21 cellular contexts compared by ENCODE assay signal in genomic region chr2:120890566-120891360, GRCh38.
"Had no signal": no experiment of that assay in that cellular context is flagged by ENCODE, and none has a peak within 500 bp of the region (broad histone marks: within the 10 kb centered on the region; RNA-seq: fewer than 3 reads in every experiment).

No MANE protein-coding gene starts in this region.

- H3K27me3 ChIP-seq: ascending aorta, brain microvascular endothelial cell, cardiac muscle cell had no signal

- H3K4me1 Mint-ChIP-seq: activated CD8-positive, alpha-beta memory T cell treated with anti-CD3 and anti-CD28 coated beads, Interleukin-2, amount 10 ng/mL, durations not matched to agents 7 days and 5 days; activated naive CD4-positive, alpha-beta T cell treated with anti-CD3 and anti-CD28 coated beads, Interleukin-2, amount 50 U/mL, for 24 hours had no signal

- H3K9ac ChIP-seq: KMS-11 had no signal

- H3K4me3 ChIP-seq: ascending aorta, cardiac muscle cell, SK-N-MC had no signal

- ATAC-seq: activated CD8-positive, alpha-beta memory T cell treated with anti-CD3 and anti-CD28 coated beads, Interleukin-2, amount 10 ng/mL, durations not matched to agents 7 days and 5 days had no signal

- H3K27me3 Mint-ChIP-seq: activated CD8-positive, alpha-beta memory T cell treated with anti-CD3 and anti-CD28 coated beads, Interleukin-2, amount 10 ng/mL, durations not matched to agents 7 days and 5 days; activated naive CD4-positive, alpha-beta T cell treated with anti-CD3 and anti-CD28 coated beads, Interleukin-2, amount 50 U/mL, for 24 hours; activated T-cell treated with anti-CD3 and anti-CD28 coated beads, Interleukin-2, amount 50 U/mL, for 24 hours had no signal

- H3K27ac Mint-ChIP-seq: activated CD8-positive, alpha-beta memory T cell treated with anti-CD3 and anti-CD28 coated beads, Interleukin-2, amount 10 ng/mL, durations not matched to agents 7 days and 5 days; activated naive CD4-positive, alpha-beta T cell treated with anti-CD3 and anti-CD28 coated beads, Interleukin-2, amount 50 U/mL, for 24 hours; activated T-cell treated with anti-CD3 and anti-CD28 coated beads, Interleukin-2, amount 50 U/mL, for 24 hours; activated T-helper 1 cell treated with anti-CD3 and anti-CD28 coated beads, Interleukin-12 subunit alpha, Interleukin-12 subunit beta, Interleukin-2, Interleukin-4 antibody, amounts not matched to agents 30 ng/mL and 10 ng/mL and 1 ng/mL, durations not matched to agents 14 hours and 24 hours and 36 hours had no signal

- H3K4me3 Mint-ChIP-seq: activated CD8-positive, alpha-beta memory T cell treated with anti-CD3 and anti-CD28 coated beads, Interleukin-2, amount 10 ng/mL, durations not matched to agents 7 days and 5 days; activated naive CD4-positive, alpha-beta T cell treated with anti-CD3 and anti-CD28 coated beads, Interleukin-2, amount 50 U/mL, for 24 hours; activated T-cell treated with anti-CD3 and anti-CD28 coated beads, Interleukin-2, amount 50 U/mL, for 24 hours; activated T-helper 1 cell treated with anti-CD3 and anti-CD28 coated beads, Interleukin-12 subunit alpha, Interleukin-12 subunit beta, Interleukin-2, Interleukin-4 antibody, amounts not matched to agents 30 ng/mL and 10 ng/mL and 1 ng/mL, durations not matched to agents 14 hours and 24 hours and 36 hours had no signal

- H3K9me3 ChIP-seq: ascending aorta had no signal

- DNase-seq: activated CD4-positive, alpha-beta T cell treated with anti-CD3 and anti-CD28 coated beads for 48 hours; activated CD4-positive, alpha-beta T cell treated with anti-CD3 and anti-CD28 coated beads, Interleukin-2, amount 50 U/mL, for 48 hours; activated CD4-positive, CD25-positive, alpha-beta regulatory T cell treated with anti-CD3 and anti-CD28 coated beads, Interleukin-2, amount 50 U/mL, for 72 hours; activated CD8-positive, alpha-beta memory T cell treated with anti-CD3 and anti-CD28 coated beads, Interleukin-2, amount 10 ng/mL, durations not matched to agents 7 days and 5 days; activated effector memory CD4-positive, alpha-beta T cell treated with Interleukin-2 at 50 U/mL for 16 hours; activated naive CD4-positive, alpha-beta T cell; activated T-cell treated with anti-CD3 and anti-CD28 coated beads, Interleukin-2, amount 50 U/mL, for 24 hours; brain microvascular endothelial cell; NCI-H1092; NCI-H1417; NCI-H1930; NCI-H2171 treated with DMSO at 0.1 percent for 48 hours; NCI-H226; NCI-H82; T-helper 1 cell had no signal

- H3K4me2 ChIP-seq: KMS-11 had no signal

- H3K9me3 Mint-ChIP-seq: activated naive CD4-positive, alpha-beta T cell treated with anti-CD3 and anti-CD28 coated beads, Interleukin-2, amount 50 U/mL, for 24 hours; activated T-cell treated with anti-CD3 and anti-CD28 coated beads, Interleukin-2, amount 50 U/mL, for 24 hours; activated T-helper 1 cell treated with anti-CD3 and anti-CD28 coated beads, Interleukin-12 subunit alpha, Interleukin-12 subunit beta, Interleukin-2, Interleukin-4 antibody, amounts not matched to agents 30 ng/mL and 10 ng/mL and 1 ng/mL, durations not matched to agents 14 hours and 24 hours and 36 hours had no signal

- H3K36me3 ChIP-seq: ascending aorta, brain microvascular endothelial cell, cardiac muscle cell had no signal

- H3K27ac ChIP-seq: ascending aorta, brain microvascular endothelial cell, KMS-11, SK-N-MC had no signal

- H3K36me3 Mint-ChIP-seq: activated CD8-positive, alpha-beta memory T cell treated with anti-CD3 and anti-CD28 coated beads, Interleukin-2, amount 10 ng/mL, durations not matched to agents 7 days and 5 days; activated naive CD4-positive, alpha-beta T cell treated with anti-CD3 and anti-CD28 coated beads, Interleukin-2, amount 50 U/mL, for 24 hours had no signal
